ENCODE assay signal across 9 cellular contexts in genomic region chr7:77800158-77800557, GRCh38. TPM values are rescaled to one million over a fixed set of nuclear protein-coding genes. Genes with fewer than 3 reads are reported as not detected.
A peak's percentile ranks its signal among the peaks of the same experiment; 100 is the strongest.
DNase-seq lines count a peak whose midpoint lies in the region; ATAC-seq and TF ChIP-seq lines count a peak whose summit lies in the region.
"Had no signal": no experiment of that assay in that cellular context is flagged by ENCODE, and none has a peak within 500 bp of the region (broad histone marks: within the 10 kb centered on the region; RNA-seq: fewer than 3 reads in every experiment).

No MANE protein-coding gene starts in this region.

- H3K27me3 Mint-ChIP-seq in brain = peaks cover 14% of the 10 kb centered on the region
- no peaks in the 10 kb centered on the region for H3K27me3 Mint-ChIP-seq in progenitor cell of endocrine pancreas

- H3K4me3 Mint-ChIP-seq in brain = peak overlapping the region; percentile 90 to 95 (median 94)
- H3K4me3 Mint-ChIP-seq in progenitor cell of endocrine pancreas (ENCODE audit: low read depth) = peak overlapping the region; percentile 97

- H3K27ac Mint-ChIP-seq in brain = peak overlapping the region; percentile 91 to 100 (median 99)
- H3K27ac Mint-ChIP-seq in progenitor cell of endocrine pancreas = peak overlapping the region; percentile 99

- TF ChIP-seq CTCF in brain (conservative IDR thresholded peaks at IDR 0.05) = no peak
- no peak for TF ChIP-seq CTCF in progenitor cell of endocrine pancreas (IDR thresholded peaks at IDR 0.05; ENCODE audit: unreplicated experiment)

- DNase-seq in Jurkat, Clone E6-1 (ENCODE audit: low read depth, low spot score) = no peak
- DNase-seq in progenitor cell of endocrine pancreas (ENCODE audit: low spot score, unreplicated experiment) (no peak), SIG-M5 treated with dmso at 0.1 percent for 504 hours (lab: John Stamatoyannopoulos, UW; ENCODE audit: unreplicated experiment) (no peak), NCI-H2171 treated with DMSO at 0.1 percent for 48 hours (lab: John Stamatoyannopoulos, UW) (no peak), GOT3 (lab: John Stamatoyannopoulos, UW) (no peak), cerebellar cortex (ENCODE audit: low spot score) (no peak)
- DNase-seq: NCI-H774 had no signal

- H3K4me3 ChIP-seq in Jurkat, Clone E6-1 (ENCODE audit: low read length) = peak overlapping the region; percentile 91; the same call in 1 of the 2 replicates

- peaks cover 71% of the 10 kb centered on the region for H3K4me1 Mint-ChIP-seq in brain
- peaks cover 32% of the 10 kb centered on the region for H3K4me1 Mint-ChIP-seq in progenitor cell of endocrine pancreas (ENCODE audit: low read depth)

- H3K9me3 Mint-ChIP-seq in brain (peaks cover 8 to 21% (median 12%) of the 10 kb centered on the region in 5 experiments), progenitor cell of endocrine pancreas (ENCODE audit: low read depth) (peaks cover 1% of the 10 kb centered on the region)

- H3K36me3 Mint-ChIP-seq in brain = peaks cover 44% of the 10 kb centered on the region
- H3K36me3 Mint-ChIP-seq in progenitor cell of endocrine pancreas (ENCODE audit: insufficient read depth) = peaks cover 1% of the 10 kb centered on the region

- ATAC-seq in GM18858 (IDR thresholded peaks at IDR 0.05; ENCODE audit: unreplicated experiment) = peak; percentile 32

RNA-seq across cellular contexts. Expression of gene PHTF2, which starts 1.6 kb away (rescaled TPM):
- 11.3 TPM for polyA plus RNA-seq in Jurkat, Clone E6-1 (2012; ENCODE audit: insufficient read depth, insufficient read length)
- 8.8 TPM for polyA plus RNA-seq in brain (ENCODE audit: insufficient read depth, low read depth, low replicate concordance)
- 12.3 and 13.0 TPM in 2 replicates for total RNA-seq in progenitor cell of endocrine pancreas

RNA-seq across cellular contexts. Expression of gene TMEM60, which starts 1.9 kb away (rescaled TPM):
- polyA plus RNA-seq in Jurkat, Clone E6-1 (2012; ENCODE audit: insufficient read depth, insufficient read length) = 25.6 TPM
- 21.0 TPM for polyA plus RNA-seq in brain (ENCODE audit: insufficient read depth, low read depth, low replicate concordance)
- 17.9 and 20.7 TPM in 2 replicates for total RNA-seq in progenitor cell of endocrine pancreas
